ENCODE assay signal across 8 cellular contexts in genomic region chr5:55601209-55601618, GRCh38.
A peak's percentile ranks its signal among the peaks of the same experiment; 100 is the strongest.
DNase-seq lines count a peak whose midpoint lies in the region; ATAC-seq and TF ChIP-seq lines count a peak whose summit lies in the region.

No MANE protein-coding gene starts in this region.

- H3K27ac ChIP-seq in coronary artery (peak overlapping the region; percentile 85 to 90), lung (ENCODE audit: low read depth in 1 of 2, low read length in 1 of 2) (peak overlapping the region; percentile 73 to 96), thoracic aorta (peak overlapping the region; percentile 94)

- peak; percentile 92 for DNase-seq in EL
- DNase-seq in NCI-H526 (lab: John Stamatoyannopoulos, UW), result peak; percentile 3 to 28
- peak; percentile 94 for DNase-seq in coronary artery (ENCODE audit: low spot score)
- peak; percentile 77 for DNase-seq in lung (ENCODE audit: low spot score)
- peak; percentile 79 for DNase-seq in thoracic aorta (ENCODE audit: low spot score)
- DNase-seq in COR-L47 (lab: John Stamatoyannopoulos, UW), result no peak
- no peak for DNase-seq in BE2C

- H3K4me3 ChIP-seq in coronary artery (no peak overlapping the region), lung (no peak overlapping the region), thoracic aorta (peak overlapping the region; percentile 26), BE2C (ENCODE audit: low read depth, low read length) (no peak overlapping the region)

- H3K27me3 ChIP-seq in lung (ENCODE audit: control insufficient read depth, insufficient read depth) (no peaks in the 10 kb centered on the region), thoracic aorta (replicated peaks; ENCODE audit: insufficient read depth) (no peaks in the 10 kb centered on the region), BE2C (no peaks in the 10 kb centered on the region; the same call in 1 of the 2 replicates)

- H3K9me3 ChIP-seq in lung (ENCODE audit: control insufficient read depth in 2 of 2, insufficient read depth in 1 of 2, low read length in 1 of 2), result no peaks in the 10 kb centered on the region
- H3K9me3 ChIP-seq in thoracic aorta, result no peaks in the 10 kb centered on the region
- H3K9me3 ChIP-seq in BE2C, result no peaks in the 10 kb centered on the region

- no peak for TF ChIP-seq CTCF in coronary artery (IDR thresholded peaks at IDR 0.05)
- TF ChIP-seq CTCF in lung (IDR thresholded peaks at IDR 0.05; ENCODE audit: control extremely low read depth, extremely low read depth), result no peak
- TF ChIP-seq CTCF in thoracic aorta (IDR thresholded peaks at IDR 0.05), result no peak
- no peak for TF ChIP-seq CTCF in BE2C (IDR thresholded peaks at IDR 0.05; ENCODE audit: low read depth, low read length)

- H3K36me3 ChIP-seq in lung (ENCODE audit: control insufficient read depth in 2 of 2, insufficient read depth in 2 of 2, low read length in 2 of 2) (no peaks in the 10 kb centered on the region), thoracic aorta (no peaks in the 10 kb centered on the region), BE2C (no peaks in the 10 kb centered on the region)

- WGBS in lung, 2 donors, result 12 to 16% methylated on average over 8 of the region's 8 CpGs

- peaks cover 10 to 18% of the 10 kb centered on the region in 2 donors for H3K4me1 ChIP-seq in lung (ENCODE audit: control insufficient read depth in 2 of 2, insufficient read depth in 2 of 2, low read length in 2 of 2)
- H3K4me1 ChIP-seq in thoracic aorta (ENCODE audit: control insufficient read depth in 1 of 2, low read depth in 2 of 2), result peaks cover 49 to 84% of the 10 kb centered on the region in 2 donors
- peaks cover 11% of the 10 kb centered on the region for H3K4me1 ChIP-seq in BE2C

- ATAC-seq in lung (ENCODE audit: insufficient read depth, low FRiP score) (peak; percentile 60), thoracic aorta (ENCODE audit: insufficient number of reproducible peaks, low FRiP score, low read depth) (peak; percentile 75), HG02870 (IDR thresholded peaks at IDR 0.05; ENCODE audit: unreplicated experiment) (no peak)

Comparison
In these comparisons a context has a peak if more than half of its experiments do, and no peak if none do; other contexts are left out.
1. DNase-seq: peak in EL (single experiment), NCI-H526 (2 of 2), coronary artery (single experiment), lung (single experiment) and thoracic aorta (single experiment); none in COR-L47 (single experiment) and BE2C (single experiment).
2. Peak in every context shown above with its lines, with median percentiles within 50 percentile points of each other: H3K27ac ChIP-seq.